ENCODE assay signal across 24 cellular contexts in the genomic region with DNA sequence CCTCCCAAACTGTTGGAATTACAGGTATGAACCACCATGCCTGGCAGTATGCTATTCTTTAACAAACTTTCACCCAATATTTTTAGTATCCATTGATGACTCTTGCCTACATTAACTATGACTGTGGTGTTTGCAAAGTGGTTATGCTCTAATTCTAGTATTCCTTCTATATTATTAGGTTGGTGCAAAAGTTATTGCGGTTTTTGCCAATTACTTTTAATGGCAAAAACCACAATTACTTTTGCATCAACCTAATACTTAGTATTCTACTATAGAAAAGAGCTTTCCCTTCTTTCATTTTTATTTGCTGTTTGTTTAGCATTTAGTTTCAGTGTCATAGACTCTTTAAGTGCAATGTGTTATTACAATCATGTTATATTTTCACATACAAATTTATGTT.
DNase-seq lines count a peak whose midpoint lies in the region; ATAC-seq, FAIRE-seq and TF ChIP-seq lines count a peak whose summit lies in the region.
"Had no signal": no experiment of that assay in that cellular context is flagged by ENCODE, and none has a peak within 500 bp of the region (broad histone marks: within the 10 kb centered on the region; RNA-seq: fewer than 3 reads in every experiment).

No MANE protein-coding gene starts in this region.

- H3K36me3 ChIP-seq in HepG2 (replicated peaks in 1 of 2; ENCODE audit: control insufficient read depth in 1 of 2, insufficient read depth in 2 of 2, low read length in 2 of 2) = no peaks in the 10 kb centered on the region
- no peaks in the 10 kb centered on the region for H3K36me3 ChIP-seq in right lobe of liver
- no peaks in the 10 kb centered on the region for H3K36me3 ChIP-seq in GM12878 (ENCODE audit: control insufficient read depth in 2 of 2, insufficient read depth in 2 of 2, low read length in 1 of 2)
- H3K36me3 ChIP-seq: BE2C, BLaER1 had no signal

- no peak for TF ChIP-seq EP300 in HepG2 (IDR thresholded peaks at IDR 0.05; ENCODE audit: low read depth in 2 of 2, low read length in 2 of 2)
- TF ChIP-seq EP300 in HepG2 (CRISPR knock-in tag; IDR thresholded peaks at IDR 0.05; ENCODE audit: borderline replicate concordance) = no peak
- TF ChIP-seq EP300 in GM12878 (IDR thresholded peaks at IDR 0.05; ENCODE audit: borderline replicate concordance in 1 of 2, control insufficient read depth in 1 of 2, low read depth in 2 of 2, low read length in 2 of 2) = no peak

- WGBS in HepG2 (ENCODE audit: low lambda C conversion rate) = 6% methylated on average over 1 of the region's 1 CpG
- 71% methylated on average over 1 of the region's 1 CpG for WGBS in right lobe of liver (ENCODE audit: insufficient coverage, low coverage, low lambda C conversion rate, missing lambda C conversion rate)
- WGBS in GM12878 (ENCODE audit: insufficient coverage, insufficient replicate concordance, low lambda C conversion rate, missing lambda C conversion rate) = 0% methylated on average over 1 of the region's 1 CpG

- TF ChIP-seq CTCF in HepG2 (CRISPR knock-in tag; IDR thresholded peaks at IDR 0.05) (no peak), right lobe of liver (IDR thresholded peaks at IDR 0.05) (no peak), GM12878 (IDR thresholded peaks at IDR 0.05 in 2 of 3, conservative IDR thresholded peaks at IDR 0.05 in 1 of 3; ENCODE audit: control insufficient read depth in 2 of 3, extremely low read depth in 1 of 3, insufficient read depth in 1 of 3, low read depth in 3 of 3, low read length in 3 of 3) (no peak)

- DNase-seq in HepG2 (ENCODE audit: low spot score) (no peak), right lobe of liver (no peak), GM12878 (ENCODE audit: low read depth, low spot score) (no peak), NCI-H1694 treated with DMSO at 0.1 percent for 48 hours (lab: John Stamatoyannopoulos, UW) (no peak)
- DNase-seq: ACHN; BE2C; C1 segment of cervical spinal cord; CD4-positive, alpha-beta memory T cell; CD4-positive, CD25-positive, alpha-beta regulatory T cell; CD8-positive, alpha-beta memory T cell; COR-L47; DMS 273 treated with DMSO at 0.1 percent for 48 hours; DMS153; DMS53; DMS79; GF-D8 had no signal

- POLR2A ChIA-PET in HepG2 (lab: Yijun Ruan, JAX) (no interaction called here), GM12878 (lab: Charles Lee) (no interaction called here)

- H2AFZ ChIP-seq in HepG2 (ENCODE audit: low read length) = no peak overlapping the region
- H2AFZ ChIP-seq in GM12878 (ENCODE audit: control insufficient read depth, low read depth, low read length) = no peak overlapping the region

- H3K9me3 ChIP-seq in HepG2 (ENCODE audit: low read length) (peaks cover 84% of the 10 kb centered on the region), right lobe of liver (no peaks in the 10 kb centered on the region), GM12878 (replicated peaks; ENCODE audit: control insufficient read depth, insufficient read depth, low read length) (no peaks in the 10 kb centered on the region)
- H3K9me3 ChIP-seq: BLaER1 had no signal

- H3K9ac ChIP-seq in HepG2 (ENCODE audit: insufficient read depth, low read depth, low read length) = no peak overlapping the region
- H3K9ac ChIP-seq in GM12878 (ENCODE audit: control insufficient read depth, insufficient read depth, low read length) = no peak overlapping the region
- H3K9ac ChIP-seq: BLaER1 had no signal

- no peak for TF ChIP-seq POLR2A in HepG2 (IDR thresholded peaks at IDR 0.05; ENCODE audit: insufficient read depth in 1 of 2, low read depth in 2 of 2, low read length in 2 of 2)
- no peak for TF ChIP-seq POLR2A in right lobe of liver (IDR thresholded peaks at IDR 0.05)
- no peak for TF ChIP-seq POLR2A in GM12878 (IDR thresholded peaks at IDR 0.05; ENCODE audit: low read depth, low read length)

- BruUV-seq in HepG2 (replicated peaks; lab: Mats Ljungman, UMichigan) (no TSS peak), GM12878 (replicated peaks; lab: Mats Ljungman, UMichigan) (no TSS peak)

- CTCF ChIA-PET in HepG2 (lab: Yijun Ruan, JAX; ENCODE audit: low intra/inter-chr PET ratio, low total read pairs) (no interaction called here), GM12878 (lab: Yijun Ruan, JAX) (no interaction called here)

- H3K79me2 ChIP-seq in HepG2 (ENCODE audit: insufficient read depth, low read length) = no peaks in the 10 kb centered on the region
- no peaks in the 10 kb centered on the region for H3K79me2 ChIP-seq in GM12878 (ENCODE audit: control insufficient read depth, insufficient read depth, low read length)

- SMC1A ChIA-PET in GM12878 (lab: Charles Lee; ENCODE audit: uncharacterized antibody, unreplicated experiment) = interaction anchor here (0.6 to 0.7 kb wide), 2 partner anchors 27 to 157 kb away, joined by 3 read pairs; no protein-coding TSS in a partner anchor

- in situ Hi-C loops in HepG2 (cut with HindIII; ENCODE audit: extremely low pct_ligation_motif_present, low pct_unique_long_range_greater_than_20kb) (no loop called here), GM12878 (cut with MboI) (no loop called here)

- no peak overlapping the region for H3K4me2 ChIP-seq in HepG2 (ENCODE audit: low read depth, low read length)
- no peak overlapping the region for H3K4me2 ChIP-seq in GM12878 (ENCODE audit: control insufficient read depth, insufficient read depth)
- H3K4me2 ChIP-seq: A549, BLaER1 had no signal

- no peak overlapping the region for H3K4me3 ChIP-seq in HepG2 (replicated peaks in 1 of 3; ENCODE audit: insufficient read depth in 1 of 3, low read depth in 2 of 3, low read length in 3 of 3)
- H3K4me3 ChIP-seq in right lobe of liver = no peak overlapping the region
- no peak overlapping the region for H3K4me3 ChIP-seq in GM12878
- H3K4me3 ChIP-seq: A549, BLaER1 had no signal

- intact Hi-C loops in HepG2 (cut with micrococcal nuclease; ENCODE audit: unreplicated experiment) (no loop called here), right lobe of liver (cut with DNase I) (no loop called here), GM12878 (cut with micrococcal nuclease; ENCODE audit: unreplicated experiment) (no loop called here)

- no peaks in the 10 kb centered on the region for H4K20me1 ChIP-seq in HepG2 (ENCODE audit: insufficient read depth, low read length)
- no peaks in the 10 kb centered on the region for H4K20me1 ChIP-seq in GM12878 (ENCODE audit: control insufficient read depth, insufficient read depth)

- H3K27me3 ChIP-seq in HepG2 (ENCODE audit: control insufficient read depth in 1 of 2, insufficient read depth in 2 of 2, low read length in 2 of 2) = no peaks in the 10 kb centered on the region
- H3K27me3 ChIP-seq in right lobe of liver = no peaks in the 10 kb centered on the region
- no peaks in the 10 kb centered on the region for H3K27me3 ChIP-seq in GM12878 (replicated peaks in 1 of 2; ENCODE audit: control insufficient read depth in 2 of 2, insufficient read depth in 2 of 2, low read length in 1 of 2)
- H3K27me3 ChIP-seq: BE2C had no signal

- FAIRE-seq in HepG2 (lab: Jason Lieb, UNC) (no peak), GM12878 (lab: Jason Lieb, UNC) (no peak), endometrium (lab: Jason Lieb, UNC) (peak; percentile 12)
- FAIRE-seq: G401.6, GM12892, GM19239 had no signal

- no peak for ATAC-seq in HepG2
- no peak for ATAC-seq in right lobe of liver
- ATAC-seq in GM12878 = no peak
- no peak for ATAC-seq in HG03432 (IDR thresholded peaks at IDR 0.05; ENCODE audit: unreplicated experiment)
- ATAC-seq: A549 had no signal

- TF ChIP-seq RAD21 in HepG2 (CRISPR knock-in tag; IDR thresholded peaks at IDR 0.05) (no peak), GM12878 (IDR thresholded peaks at IDR 0.05; ENCODE audit: insufficient read depth, low read depth, low read length) (no peak)

- RAD21 ChIA-PET in GM12878 (lab: Charles Lee; ENCODE audit: unreplicated experiment) = no interaction called here

- H3K4me1 ChIP-seq in HepG2 (ENCODE audit: insufficient read depth, low read length) (no peaks in the 10 kb centered on the region), right lobe of liver (no peaks in the 10 kb centered on the region), GM12878 (ENCODE audit: control insufficient read depth, insufficient read depth, low read length) (no peaks in the 10 kb centered on the region)
- H3K4me1 ChIP-seq: A549, BE2C had no signal

- H3K27ac ChIP-seq in HepG2 (ENCODE audit: extremely low read length, insufficient read depth, low read length) = no peak overlapping the region
- no peak overlapping the region for H3K27ac ChIP-seq in right lobe of liver
- no peak overlapping the region for H3K27ac ChIP-seq in GM12878 (ENCODE audit: control insufficient read depth, insufficient read depth)
- H3K27ac ChIP-seq: 22Rv1, A549, BLaER1 had no signal

TF ChIP-seq in GM12878, 131 proteins besides CTCF, POLR2A, EP300 and RAD21 (continues in another document):
- TF ChIP-seq NR2C1 (IDR thresholded peaks at IDR 0.05) (no peak), FOXK2 (IDR thresholded peaks at IDR 0.05) (no peak)
- TF ChIP-seq, protein P1, sequence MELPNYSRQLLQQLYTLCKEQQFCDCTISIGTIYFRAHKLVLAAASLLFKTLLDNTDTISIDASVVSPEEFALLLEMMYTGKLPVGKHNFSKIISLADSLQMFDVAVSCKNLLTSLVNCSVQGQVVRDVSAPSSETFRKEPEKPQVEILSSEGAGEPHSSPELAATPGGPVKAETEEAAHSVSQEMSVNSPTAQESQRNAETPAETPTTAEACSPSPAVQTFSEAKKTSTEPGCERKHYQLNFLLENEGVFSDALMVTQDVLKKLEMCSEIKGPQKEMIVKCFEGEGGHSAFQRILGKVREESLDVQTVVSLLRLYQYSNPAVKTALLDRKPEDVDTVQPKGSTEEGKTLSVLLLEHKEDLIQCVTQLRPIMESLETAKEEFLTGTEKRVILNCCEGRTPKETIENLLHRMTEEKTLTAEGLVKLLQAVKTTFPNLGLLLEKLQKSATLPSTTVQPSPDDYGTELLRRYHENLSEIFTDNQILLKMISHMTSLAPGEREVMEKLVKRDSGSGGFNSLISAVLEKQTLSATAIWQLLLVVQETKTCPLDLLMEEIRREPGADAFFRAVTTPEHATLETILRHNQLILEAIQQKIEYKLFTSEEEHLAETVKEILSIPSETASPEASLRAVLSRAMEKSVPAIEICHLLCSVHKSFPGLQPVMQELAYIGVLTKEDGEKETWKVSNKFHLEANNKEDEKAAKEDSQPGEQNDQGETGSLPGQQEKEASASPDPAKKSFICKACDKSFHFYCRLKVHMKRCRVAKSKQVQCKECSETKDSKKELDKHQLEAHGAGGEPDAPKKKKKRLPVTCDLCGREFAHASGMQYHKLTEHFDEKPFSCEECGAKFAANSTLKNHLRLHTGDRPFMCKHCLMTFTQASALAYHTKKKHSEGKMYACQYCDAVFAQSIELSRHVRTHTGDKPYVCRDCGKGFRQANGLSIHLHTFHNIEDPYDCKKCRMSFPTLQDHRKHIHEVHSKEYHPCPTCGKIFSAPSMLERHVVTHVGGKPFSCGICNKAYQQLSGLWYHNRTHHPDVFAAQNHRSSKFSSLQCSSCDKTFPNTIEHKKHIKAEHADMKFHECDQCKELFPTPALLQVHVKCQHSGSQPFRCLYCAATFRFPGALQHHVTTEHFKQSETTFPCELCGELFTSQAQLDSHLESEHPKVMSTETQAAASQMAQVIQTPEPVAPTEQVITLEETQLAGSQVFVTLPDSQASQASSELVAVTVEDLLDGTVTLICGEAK (IDR thresholded peaks at IDR 0.05; ENCODE audit: borderline replicate concordance) = 0 out of 2 replicates have a peak, but pooled peaks have one; percentile 47
